ENCODE assay signal across 8 cellular contexts in the genomic region with DNA sequence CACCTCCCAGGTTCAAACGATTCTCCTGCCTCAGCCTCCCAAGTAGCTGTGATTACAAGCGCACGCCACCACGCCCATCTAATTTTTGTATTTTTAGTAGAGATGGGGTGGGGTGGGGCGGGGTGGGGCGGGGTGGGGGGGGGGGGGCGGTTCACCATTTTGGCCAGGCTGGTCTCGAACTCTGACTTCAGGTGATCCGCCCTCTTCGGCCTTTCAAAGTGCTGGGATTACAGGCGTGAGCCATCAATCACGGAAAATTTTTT. TPM values are rescaled to one million over a fixed set of nuclear protein-coding genes. Genes with fewer than 3 reads are reported as not detected.
DNase-seq lines count a peak whose midpoint lies in the region; ATAC-seq and TF ChIP-seq lines count a peak whose summit lies in the region.

No MANE protein-coding gene starts in this region.

- H3K4me3 Mint-ChIP-seq in T-cell = peak overlapping the region; percentile 91 to 99 (median 92)

- ATAC-seq in T-cell (replicated peaks in 1 of 4) = peak in 2 of 4 experiments; percentile 18 to 24
- no peak for ATAC-seq in HG02642 (IDR thresholded peaks at IDR 0.05; ENCODE audit: poor library complexity, unreplicated experiment)

- H3K4me1 ChIP-seq in prostate gland (replicated peaks) = peaks cover 6% of the 10 kb centered on the region

- WGBS in prostate gland = under 1% methylated on average over 12 of the region's 12 CpGs

- DNase-seq in GM06990 (ENCODE audit: extremely low read depth, insufficient read length) = no peak
- no peak for DNase-seq in T-cell
- no peak for DNase-seq in fibroblast of mammary gland (ENCODE audit: low read depth)
- DNase-seq in prostate gland (ENCODE audit: low spot score) = no peak
- no peak for DNase-seq in GM03348 (ENCODE audit: low spot score)
- DNase-seq in GM10248 (ENCODE audit: extremely low spot score) = no peak
- DNase-seq in NCI-H2081 treated with DMSO at 0.1 percent for 48 hours (lab: John Stamatoyannopoulos, UW) = no peak

- peaks cover 0 to 7% of the 10 kb centered on the region in 2 donors for H3K27me3 Mint-ChIP-seq in T-cell

- no peak for TF ChIP-seq POLR2A in prostate gland (IDR thresholded peaks at IDR 0.05)

- POLR2A ChIA-PET in T-cell (lab: Charles Lee) (interaction anchor here in 1 of 2 donors (0.6 kb wide), 1 partner anchor 127 kb away, joined by 8 read pairs; no protein-coding TSS in a partner anchor), GM10248 (lab: Yijun Ruan, JAX) (interaction anchor here (1.1 kb wide), 1 partner anchor 67 kb away, joined by 3 read pairs; no protein-coding TSS in a partner anchor)

- peak overlapping the region; percentile 74 to 86 for H3K27ac ChIP-seq in prostate gland

- H3K4me1 Mint-ChIP-seq in T-cell = peaks cover 32 to 46% (median 36%) of the 10 kb centered on the region in 3 donors

- H3K9me3 Mint-ChIP-seq in T-cell = no peaks in the 10 kb centered on the region

- peak overlapping the region; percentile 94 to 96 for H3K27ac Mint-ChIP-seq in T-cell

- CTCF ChIA-PET in T-cell (lab: Charles Lee) (interaction anchor here in 1 of 2 donors (0.6 to 2.4 kb wide), 4 partner anchors 11 to 736 kb away, joined by 3 to 36 read pairs (median 5); a partner anchor contains a TSS), GM10248 (lab: Yijun Ruan, JAX) (interaction anchor here (0.8 to 3.7 kb wide), 6 partner anchors 9 to 187 kb away, joined by 3 to 21 read pairs (median 4); a partner anchor contains a TSS)

- peaks cover 4% of the 10 kb centered on the region for H3K36me3 Mint-ChIP-seq in T-cell

- H3K27me3 ChIP-seq in GM06990 (replicated peaks; ENCODE audit: control insufficient read depth, insufficient read depth, low read length) (no peaks in the 10 kb centered on the region), prostate gland (replicated peaks; ENCODE audit: insufficient read depth) (no peaks in the 10 kb centered on the region)

- peak overlapping the region; percentile 87 for H3K4me3 ChIP-seq in GM06990 (replicated peaks; ENCODE audit: low read depth, low read length)
- peak overlapping the region; percentile 97 for H3K4me3 ChIP-seq in fibroblast of mammary gland (ENCODE audit: control insufficient read depth, low read depth, low read length)
- H3K4me3 ChIP-seq in prostate gland = peak overlapping the region; percentile 71 to 88

- no peaks in the 10 kb centered on the region for H3K9me3 ChIP-seq in prostate gland

- TF ChIP-seq CTCF in GM06990 (IDR thresholded peaks at IDR 0.05; ENCODE audit: insufficient read depth, low read length, poor library complexity, severe bottlenecking) (no peak), fibroblast of mammary gland (conservative IDR thresholded peaks at IDR 0.05; ENCODE audit: control insufficient read depth, insufficient read depth, low read depth, low read length) (no peak), prostate gland (IDR thresholded peaks at IDR 0.05) (no peak), GM10248 (IDR thresholded peaks at IDR 0.05; ENCODE audit: control extremely low read depth, extremely low read depth, low read depth, missing control alignments) (no peak)

- H3K36me3 ChIP-seq in GM06990 (ENCODE audit: control insufficient read depth, insufficient read depth, low read length) = peaks cover 3% of the 10 kb centered on the region
- H3K36me3 ChIP-seq in prostate gland = peaks cover 0 to under 1% of the 10 kb centered on the region in 2 donors

- intact Hi-C loops in prostate gland (cut with DNase I) = loop anchor here (5.0 kb wide), 2 partner anchors 87 to 477 kb away; a partner anchor contains a TSS

RNA-seq across cellular contexts. Expression of a gene that starts 0.5 kb away (rescaled TPM):
- total RNA-seq in T-cell (100 to 1,000 TPM in 2 of 5 donors, 10 to 100 TPM in 3; 71.8 to 103 (median 95.3) TPM), prostate gland (100 to 1,000 TPM in 1 of 2 donors, 10 to 100 TPM in 1; 53.5 to 116 TPM)

RNA-seq across cellular contexts. Expression of a gene that starts 54.0 kb away (rescaled TPM):
- 10 to 100 TPM; 27.5 to 46.4 (median 38.3) TPM for total RNA-seq in T-cell
- total RNA-seq in prostate gland = 100 to 1,000 TPM in 1 of 2 donors, 10 to 100 TPM in 1; 70.9 to 116 TPM
